ENCODE assay signal across 13 cellular contexts in genomic region chr7:158239290-158239981, GRCh38.
A peak's percentile ranks its signal among the peaks of the same experiment; 100 is the strongest.
DNase-seq lines count a peak whose midpoint lies in the region; ATAC-seq and TF ChIP-seq lines count a peak whose summit lies in the region.
"Had no signal": no experiment of that assay in that cellular context is flagged by ENCODE, and none has a peak within 500 bp of the region (broad histone marks: within the 10 kb centered on the region; RNA-seq: fewer than 3 reads in every experiment).

No MANE protein-coding gene starts in this region.

- BruUV-seq in A673 (replicated peaks; lab: Mats Ljungman, UMichigan): no TSS peak

- H3K4me3 Mint-ChIP-seq in osteocyte (ENCODE audit: unreplicated experiment): no peak overlapping the region
- H3K4me3 Mint-ChIP-seq: activated T-cell treated with anti-CD3 and anti-CD28 coated beads, Interleukin-2, amount 50 U/mL, for 72 hours had no signal

- no peak overlapping the region for H3K27ac Mint-ChIP-seq in osteocyte (ENCODE audit: unreplicated experiment)
- H3K27ac Mint-ChIP-seq: activated T-cell treated with anti-CD3 and anti-CD28 coated beads, Interleukin-2, amount 50 U/mL, for 72 hours had no signal

- POLR2A ChIA-PET in A673 (lab: Charles Lee; ENCODE audit: low non-redundant PET): no interaction called here

- peak; percentile 22 for DNase-seq in ELF-1 (ENCODE audit: low read depth, low spot score)
- DNase-seq in NCI-H1436 (lab: John Stamatoyannopoulos, UW): peak; percentile 71
- peak; percentile 36 for DNase-seq in SK-N-DZ (ENCODE audit: low spot score)
- DNase-seq in osteocyte (ENCODE audit: extremely low spot score, unreplicated experiment): peak; percentile 76
- no peak for DNase-seq in A673 (ENCODE audit: low spot score)
- DNase-seq in cerebellar nuclear complex (lab: John Stamatoyannopoulos, UW): no peak
- DNase-seq: activated T-cell treated with anti-CD3 and anti-CD28 coated beads, Interleukin-2, amount 50 U/mL, for 72 hours; brain microvascular endothelial cell; DND-41; MV-4-11 had no signal

- intact Hi-C loops in A673 (cut with micrococcal nuclease; ENCODE audit: unreplicated experiment): no loop called here

- H3K27ac ChIP-seq in A673 (ENCODE audit: low read depth, low read length, poor library complexity, severe bottlenecking): no peak overlapping the region
- H3K27ac ChIP-seq: brain microvascular endothelial cell, epithelial cell of prostate, HL-60 had no signal

- H3K4me1 Mint-ChIP-seq in osteocyte (ENCODE audit: unreplicated experiment): no peaks in the 10 kb centered on the region

- no peak for ATAC-seq in GM21367 (IDR thresholded peaks at IDR 0.05; ENCODE audit: unreplicated experiment)
- ATAC-seq: activated T-cell treated with anti-CD3 and anti-CD28 coated beads, Interleukin-2, amount 50 U/mL, for 72 hours had no signal

- no peak overlapping the region for H3K4me3 ChIP-seq in A673 (ENCODE audit: low read depth, low read length, poor library complexity, severe bottlenecking)

- no peaks in the 10 kb centered on the region for H3K4me1 ChIP-seq in A673 (ENCODE audit: insufficient read depth, low read length, poor library complexity, severe bottlenecking)

- peaks cover 7% of the 10 kb centered on the region for H3K9me3 ChIP-seq in A673 (ENCODE audit: low read depth, low read length, poor library complexity, severe bottlenecking)

- H3K36me3 ChIP-seq in A673 (ENCODE audit: insufficient read depth, low read length, poor library complexity, severe bottlenecking): no peaks in the 10 kb centered on the region
- H3K36me3 ChIP-seq: brain microvascular endothelial cell had no signal

- CTCF ChIA-PET in A673 (lab: Charles Lee): no interaction called here

- no peaks in the 10 kb centered on the region for H3K27me3 Mint-ChIP-seq in osteocyte (ENCODE audit: unreplicated experiment)

- TF ChIP-seq CTCF in osteocyte (IDR thresholded peaks at IDR 0.05) (no peak), A673 (conservative IDR thresholded peaks at IDR 0.05; ENCODE audit: low read depth, low read length) (no peak)

- H3K9me3 Mint-ChIP-seq in osteocyte (ENCODE audit: unreplicated experiment): peaks cover 38% of the 10 kb centered on the region

- no peaks in the 10 kb centered on the region for H3K27me3 ChIP-seq in A673 (replicated peaks; ENCODE audit: insufficient read depth, low read depth, low read length, poor library complexity)
- H3K27me3 ChIP-seq: brain microvascular endothelial cell had no signal

- no peaks in the 10 kb centered on the region for H3K36me3 Mint-ChIP-seq in osteocyte (ENCODE audit: unreplicated experiment)

Comparison
In these comparisons a context has a peak if more than half of its experiments do, and no peak if none do; other contexts are left out.
1. DNase-seq: peak in ELF-1 (single experiment), NCI-H1436 (single experiment), SK-N-DZ (single experiment) and osteocyte (single experiment); none in A673 (single experiment) and cerebellar nuclear complex (0 of 2).